9 cellular contexts compared by ENCODE assay signal in genomic region chr1:47192458-47193384, GRCh38. TPM values are rescaled to one million over a fixed set of nuclear protein-coding genes. Genes with fewer than 3 reads are reported as not detected.
A peak's percentile ranks its signal among the peaks of the same experiment; 100 is the strongest.
DNase-seq lines count a peak whose midpoint lies in the region; ATAC-seq, FAIRE-seq and TF ChIP-seq lines count a peak whose summit lies in the region.
"Had no signal": no experiment of that assay in that cellular context is flagged by ENCODE, and none has a peak within 500 bp of the region (broad histone marks: within the 10 kb centered on the region; RNA-seq: fewer than 3 reads in every experiment).

No MANE protein-coding gene starts in this region.

- intact Hi-C loops in activated B cell treated with CpG ODN at 0.5 μM for 24 hours (cut with micrococcal nuclease) = loop anchor here (1.0 to 10.0 kb wide), 6 partner anchors 70 to 1045 kb away; partner anchors contain the start of genes CMPK1 and FOXD2
- intact Hi-C loops in kidney (cut with DNase I) = no loop called here

- no peaks in the 10 kb centered on the region for H3K36me3 Mint-ChIP-seq in activated B cell treated with CpG ODN at 0.5 μM for 24 hours (ENCODE audit: low read depth)

- peak; percentile 75 for ATAC-seq in activated B cell treated with CpG ODN at 0.5 μM for 24 hours (ENCODE audit: low read depth)
- no peak for ATAC-seq in esophagus mucosa

- H3K4me1 ChIP-seq in HEK293 (ENCODE audit: control insufficient read depth, insufficient read depth, low read length) (no peaks in the 10 kb centered on the region), kidney (ENCODE audit: control insufficient read depth in 1 of 2, insufficient read depth in 1 of 2, low read depth in 1 of 2, low read length in 2 of 2) (peaks cover 21 to 30% of the 10 kb centered on the region in 2 donors)

- TF ChIP-seq CTCF in HEK293 (tag by site-specific recombination; IDR thresholded peaks at IDR 0.05) (peak; percentile 87), activated B cell treated with CpG ODN at 0.5 μM for 24 hours (IDR thresholded peaks at IDR 0.05) (peak; percentile 18), bronchial epithelial cell (IDR thresholded peaks at IDR 0.05; ENCODE audit: insufficient read depth, low read length, severe bottlenecking) (peak; percentile 95), kidney (IDR thresholded peaks at IDR 0.05; ENCODE audit: borderline replicate concordance, extremely low read depth, insufficient read depth) (peak; percentile 95)

- H3K9ac ChIP-seq in kidney (ENCODE audit: low read length in 2 of 2) = peak overlapping the region in 1 of 2 donors; percentile 72

- no peak overlapping the region for H3K27ac ChIP-seq in HEK293 (ENCODE audit: extremely low read depth, low read depth, low read length)
- peak overlapping the region; percentile 95 to 99 for H3K27ac ChIP-seq in kidney (ENCODE audit: low read depth in 2 of 2, low read length in 2 of 2)

- CTCF ChIA-PET in HEK293 (lab: Yijun Ruan, JAX) (interaction anchor here (0.6 to 7.8 kb wide), 45 partner anchors 8 to 901 kb away, joined by 3 to 136 read pairs (median 4); no protein-coding TSS in a partner anchor), activated B cell treated with CpG ODN at 0.5 μM for 24 hours (lab: Charles Lee) (interaction anchor here (0.6 to 3.8 kb wide), 17 partner anchors 9 to 563 kb away, joined by 3 to 25 read pairs (median 4); partner anchors contain the start of gene FOXD2)

- H3K36me3 ChIP-seq in HEK293 (ENCODE audit: control insufficient read depth in 2 of 2, insufficient read depth in 1 of 2, low read length in 2 of 2) = no peaks in the 10 kb centered on the region
- no peaks in the 10 kb centered on the region for H3K36me3 ChIP-seq in bronchial epithelial cell (ENCODE audit: control insufficient read depth, insufficient read depth, low read length)
- H3K36me3 ChIP-seq in kidney (ENCODE audit: control insufficient read depth in 1 of 2, insufficient read depth in 2 of 2, low read length in 2 of 2) = no peaks in the 10 kb centered on the region

- H3K4me3 ChIP-seq in HEK293 (ENCODE audit: low read depth, low read length) = no peak overlapping the region
- H3K4me3 ChIP-seq in bronchial epithelial cell (ENCODE audit: low read depth, low read length) = no peak overlapping the region
- H3K4me3 ChIP-seq in kidney (ENCODE audit: low read length in 2 of 2) = peak overlapping the region; percentile 39 to 59

- H3K27me3 ChIP-seq in bronchial epithelial cell (ENCODE audit: control insufficient read depth, insufficient read depth, low read length) = no peaks in the 10 kb centered on the region

- peak; percentile 70 for DNase-seq in EH (ENCODE audit: low read depth)
- DNase-seq in NCI-H2171 (lab: John Stamatoyannopoulos, UW) = peak; percentile 29
- DNase-seq in activated B cell treated with CpG ODN at 0.5 μM for 24 hours = peak; percentile 61
- DNase-seq in bronchial epithelial cell (ENCODE audit: low read depth) = peak; percentile 46
- peak; percentile 88 for DNase-seq in kidney
- peak; percentile 56 to 57 for DNase-seq in stimulated activated CD4-positive, alpha-beta T cell treated with anti-CD3 and anti-CD28 coated beads, Interleukin-1b, Interleukin-23, amount 100 ng/mL, for 4 hours (ENCODE audit: low read depth in 2 of 2)

- peak; percentile 28 for FAIRE-seq in bronchial epithelial cell (lab: Jason Lieb, UNC)
- no peak for FAIRE-seq in kidney (lab: Jason Lieb, UNC)
- FAIRE-seq: endometrium had no signal

- POLR2A ChIA-PET in HEK293 (lab: Yijun Ruan, JAX) (interaction anchor here (1.2 kb wide), 1 partner anchor 13 kb away, joined by 3 read pairs; no protein-coding TSS in a partner anchor), activated B cell treated with CpG ODN at 0.5 μM for 24 hours (lab: Charles Lee) (no interaction called here)

- no peak overlapping the region for H3K27ac Mint-ChIP-seq in activated B cell treated with CpG ODN at 0.5 μM for 24 hours

- no peaks in the 10 kb centered on the region for H3K9me3 Mint-ChIP-seq in activated B cell treated with CpG ODN at 0.5 μM for 24 hours

- H3K4me1 Mint-ChIP-seq in activated B cell treated with CpG ODN at 0.5 μM for 24 hours = no peaks in the 10 kb centered on the region

- no peak overlapping the region for H3K4me3 Mint-ChIP-seq in activated B cell treated with CpG ODN at 0.5 μM for 24 hours

- peaks cover 16% of the 10 kb centered on the region for H3K27me3 Mint-ChIP-seq in activated B cell treated with CpG ODN at 0.5 μM for 24 hours

- H3K9me3 ChIP-seq in HEK293 (ENCODE audit: control insufficient read depth, insufficient read depth, low read depth, low read length) (no peaks in the 10 kb centered on the region), kidney (ENCODE audit: control insufficient read depth in 1 of 2, low read length in 2 of 2) (no peaks in the 10 kb centered on the region)

TF ChIP-seq in HEK293, 187 proteins besides CTCF, POLR2A, EP300 and RAD21 (continues in another document):
- TF ChIP-seq ZNF248 (tag by site-specific recombination; IDR thresholded peaks at IDR 0.05) (no peak), ZSCAN18 (tag by site-specific recombination; IDR thresholded peaks at IDR 0.05) (no peak), ZNF549 (tag by site-specific recombination; IDR thresholded peaks at IDR 0.05) (no peak), PATZ1 (tag by site-specific recombination; IDR thresholded peaks at IDR 0.05) (peak; percentile 33), ZNF621 (tag by site-specific recombination; IDR thresholded peaks at IDR 0.05) (no peak), ZNF639 (tag by site-specific recombination; IDR thresholded peaks at IDR 0.05) (no peak), MEIS1 (CRISPR knock-in tag; IDR thresholded peaks at IDR 0.05; ENCODE audit: borderline replicate concordance) (no peak), SETDB1 (IDR thresholded peaks at IDR 0.05; ENCODE audit: insufficient read length, low read length) (no peak), ZNF335 (tag by site-specific recombination; conservative IDR thresholded peaks at IDR 0.05) (no peak), SP3 (tag by site-specific recombination; IDR thresholded peaks at IDR 0.05) (no peak), ZNF654 (tag by site-specific recombination; IDR thresholded peaks at IDR 0.05; ENCODE audit: low read depth) (peak; percentile 81), ZNF580 (tag by site-specific recombination; IDR thresholded peaks at IDR 0.05) (no peak), YY1 (tag by site-specific recombination; IDR thresholded peaks at IDR 0.05) (no peak), GLIS1 (tag by site-specific recombination; IDR thresholded peaks at IDR 0.05) (0 out of 2 replicates have a peak, but pooled peaks have one; percentile 11), YY2 (tag by site-specific recombination; IDR thresholded peaks at IDR 0.05) (no peak)

RNA-seq across cellular contexts. Expression of gene PDZK1IP1, which starts 2.9 kb away (rescaled TPM):
- total RNA-seq in activated B cell treated with CpG ODN at 0.5 μM for 24 hours = not detected in 2 replicates
- 0.26 and 1.9 TPM in 2 replicates for total RNA-seq in bronchial epithelial cell
- 245 TPM for total RNA-seq in kidney
- polyA plus RNA-seq in kidney (ENCODE audit: insufficient read depth, low read depth, low replicate concordance) = 2,553 TPM
- total RNA-seq in esophagus mucosa = 273 TPM

RNA-seq across cellular contexts. Expression of gene TAL1, which starts 39.3 kb away (rescaled TPM):
- total RNA-seq in activated B cell treated with CpG ODN at 0.5 μM for 24 hours (not detected in 2 replicates), bronchial epithelial cell (under 0.01 TPM in 1 of 2 replicates, not detected in the other), kidney (6.5 TPM), esophagus mucosa (0.64 TPM)
- 3.1 TPM for polyA plus RNA-seq in kidney (ENCODE audit: insufficient read depth, low read depth, low replicate concordance)

RNA-seq across cellular contexts. Expression of gene CYP4A22, which starts 55.5 kb away (rescaled TPM):
- not detected in 2 replicates for total RNA-seq in activated B cell treated with CpG ODN at 0.5 μM for 24 hours
- total RNA-seq in bronchial epithelial cell = not detected in 2 replicates
- 4.1 TPM for total RNA-seq in kidney
- polyA plus RNA-seq in kidney (ENCODE audit: insufficient read depth, low read depth, low replicate concordance) = 108 TPM
- not detected for total RNA-seq in esophagus mucosa

Comparison
In these comparisons a context has a peak if more than half of its experiments do, and no peak if none do; other contexts are left out.
1. DNase-seq: peak in every context shown above with its lines; median percentile 88 in kidney; 70 in EH; 61 in activated B cell treated with CpG ODN at 0.5 μM for 24 hours; 56 in stimulated activated CD4-positive, alpha-beta T cell treated with anti-CD3 and anti-CD28 coated beads, Interleukin-1b, Interleukin-23, amount 100 ng/mL, for 4 hours; 46 in bronchial epithelial cell; 29 in NCI-H2171.
2. H3K4me3 ChIP-seq: peak in kidney (2 of 2); none in HEK293 (single experiment) and bronchial epithelial cell (single experiment).
3. CTCF ChIP-seq: peak in every context shown above with its lines; median percentile 95 in bronchial epithelial cell; 95 in kidney; 87 in HEK293; 18 in activated B cell treated with CpG ODN at 0.5 μM for 24 hours.
4. RNA of gene PDZK1IP1, which starts 2.9 kb away (total RNA-seq): 273 TPM in esophagus mucosa (single experiment) and 245 TPM in kidney (single experiment); 0.26 to 1.9 TPM in bronchial epithelial cell and not detected in activated B cell treated with CpG ODN at 0.5 μM for 24 hours; every median in the first group is over 10 times any median in the second.